7 cellular contexts compared by ENCODE assay signal in the genomic region with DNA sequence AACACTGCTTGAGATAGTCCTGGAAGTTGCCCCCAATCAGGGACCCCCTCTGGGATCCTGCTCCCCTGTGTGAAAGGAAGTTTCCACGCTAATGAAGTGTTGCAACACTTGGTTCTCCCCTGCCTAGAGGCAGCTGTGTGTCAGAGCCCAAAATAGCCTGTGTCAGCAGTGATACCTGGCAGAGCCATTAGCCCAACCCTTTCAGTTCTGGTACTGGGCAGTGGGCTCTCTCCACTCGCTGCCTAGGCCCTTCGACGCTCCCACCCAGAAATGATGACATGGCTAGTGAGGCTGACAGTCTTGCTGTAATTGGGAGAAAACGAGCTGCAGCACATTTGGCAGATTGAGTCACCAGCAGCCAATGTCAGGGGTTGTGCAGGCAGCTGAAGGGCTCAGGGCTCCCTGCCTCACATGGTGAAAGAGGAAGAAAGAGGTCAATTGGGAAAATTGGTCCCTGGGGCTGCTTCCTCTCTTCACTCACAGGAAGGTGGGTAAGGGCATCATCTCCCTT. TPM values are rescaled to one million over a fixed set of nuclear protein-coding genes. Genes with fewer than 3 reads are reported as not detected.
DNase-seq lines count a peak whose midpoint lies in the region; ATAC-seq lines count a peak whose summit lies in the region.

No MANE protein-coding gene starts in this region.

- H3K4me1 ChIP-seq in HAP-1 = peaks cover 4% of the 10 kb centered on the region

- intact Hi-C loops in Right ventricle myocardium superior (cut with DNase I) = no loop called here

- H3K36me3 Mint-ChIP-seq in stimulated activated memory B cell treated with anti-CD40 and anti-IgM and Interleukin-4, amounts not matched to agents 10 μg/mL and 1 μg/mL and 100 μg/mL, for 72 hours = peaks cover 14% of the 10 kb centered on the region
- H3K36me3 Mint-ChIP-seq in activated naive CD4-positive, alpha-beta T cell treated with anti-CD3 and anti-CD28 coated beads, Interleukin-2, amount 50 U/mL, for 72 hours = peaks cover 24 to 30% of the 10 kb centered on the region in 2 donors

- H3K4me1 Mint-ChIP-seq in stimulated activated memory B cell treated with anti-CD40 and anti-IgM and Interleukin-4, amounts not matched to agents 10 μg/mL and 1 μg/mL and 100 μg/mL, for 72 hours = peaks cover 36% of the 10 kb centered on the region

- H3K4me3 ChIP-seq in HAP-1 = no peak overlapping the region

- no peaks in the 10 kb centered on the region for H3K27me3 Mint-ChIP-seq in stimulated activated memory B cell treated with anti-CD40 and anti-IgM and Interleukin-4, amounts not matched to agents 10 μg/mL and 1 μg/mL and 100 μg/mL, for 72 hours

- in situ Hi-C loops in KBM-7 (cut with MboI; ENCODE audit: low pct_unique_long_range_greater_than_20kb, low sequenced_read_pairs) = no loop called here
- in situ Hi-C loops in HAP-1 (cut with MboI; ENCODE audit: low sequenced_read_pairs) = no loop called here

- H3K27me3 ChIP-seq in HAP-1 (ENCODE audit: low read depth) = no peaks in the 10 kb centered on the region

- peak; percentile 74 for DNase-seq in KBM-7
- DNase-seq in UCSD-AML1 (lab: John Stamatoyannopoulos, UW; ENCODE audit: unreplicated experiment) = peak; percentile 59
- DNase-seq in Right ventricle myocardium superior = no peak
- no peak for DNase-seq in HAP-1 (ENCODE audit: low spot score in 2 of 2)
- no peak for DNase-seq in stimulated activated naive CD4-positive, alpha-beta T cell (lab: John Stamatoyannopoulos, UW)
- no peak for DNase-seq in activated naive CD4-positive, alpha-beta T cell treated with anti-CD3 and anti-CD28 coated beads, Interleukin-2, amount 50 U/mL, for 72 hours (ENCODE audit: low spot score in 2 of 2)

- peak overlapping the region; percentile 92 for H3K27ac Mint-ChIP-seq in stimulated activated memory B cell treated with anti-CD40 and anti-IgM and Interleukin-4, amounts not matched to agents 10 μg/mL and 1 μg/mL and 100 μg/mL, for 72 hours
- H3K27ac Mint-ChIP-seq in activated naive CD4-positive, alpha-beta T cell treated with anti-CD3 and anti-CD28 coated beads, Interleukin-2, amount 50 U/mL, for 72 hours = peak overlapping the region in 1 of 2 donors; percentile 98

- H3K9me3 ChIP-seq in HAP-1 = no peaks in the 10 kb centered on the region

- H3K9me3 Mint-ChIP-seq in stimulated activated memory B cell treated with anti-CD40 and anti-IgM and Interleukin-4, amounts not matched to agents 10 μg/mL and 1 μg/mL and 100 μg/mL, for 72 hours = no peaks in the 10 kb centered on the region
- no peaks in the 10 kb centered on the region for H3K9me3 Mint-ChIP-seq in activated naive CD4-positive, alpha-beta T cell treated with anti-CD3 and anti-CD28 coated beads, Interleukin-2, amount 50 U/mL, for 72 hours

- peak overlapping the region; percentile 89 for H3K4me3 Mint-ChIP-seq in stimulated activated memory B cell treated with anti-CD40 and anti-IgM and Interleukin-4, amounts not matched to agents 10 μg/mL and 1 μg/mL and 100 μg/mL, for 72 hours

- peaks cover 21% of the 10 kb centered on the region for H3K36me3 ChIP-seq in HAP-1 (replicated peaks)

- peak; percentile 63 for ATAC-seq in Right ventricle myocardium superior (ENCODE audit: poor library complexity)
- no peak for ATAC-seq in stimulated activated memory B cell treated with anti-CD40 and anti-IgM and Interleukin-4, amounts not matched to agents 10 μg/mL and 1 μg/mL and 100 μg/mL, for 72 hours
- ATAC-seq in activated naive CD4-positive, alpha-beta T cell treated with anti-CD3 and anti-CD28 coated beads, Interleukin-2, amount 50 U/mL, for 72 hours = no peak

RNA-seq across cellular contexts. Expression of a gene that starts 1.4 kb away (rescaled TPM):
- 40.1 TPM for total RNA-seq in Right ventricle myocardium superior
- 100 to 1,000 TPM; 104 to 132 TPM for total RNA-seq in activated naive CD4-positive, alpha-beta T cell treated with anti-CD3 and anti-CD28 coated beads, Interleukin-2, amount 50 U/mL, for 72 hours

RNA-seq across cellular contexts. Expression of a gene that starts 14.9 kb away (rescaled TPM):
- total RNA-seq in Right ventricle myocardium superior = 17.4 TPM
- total RNA-seq in activated naive CD4-positive, alpha-beta T cell treated with anti-CD3 and anti-CD28 coated beads, Interleukin-2, amount 50 U/mL, for 72 hours = 10 to 100 TPM in 1 of 2 donors, 1 to 10 TPM in 1; 8.9 to 11.3 TPM

RNA-seq across cellular contexts. Expression of a gene that starts 19.5 kb away (rescaled TPM):
- 17.1 TPM for total RNA-seq in Right ventricle myocardium superior
- total RNA-seq in activated naive CD4-positive, alpha-beta T cell treated with anti-CD3 and anti-CD28 coated beads, Interleukin-2, amount 50 U/mL, for 72 hours = 10 to 100 TPM; 19.5 to 20.9 TPM

RNA-seq across cellular contexts. Expression of a gene that starts 25.2 kb away (rescaled TPM):
- total RNA-seq in Right ventricle myocardium superior = 15.7 TPM
- 10 to 100 TPM; 23.0 to 61.3 TPM for total RNA-seq in activated naive CD4-positive, alpha-beta T cell treated with anti-CD3 and anti-CD28 coated beads, Interleukin-2, amount 50 U/mL, for 72 hours

RNA-seq across cellular contexts. Expression of a gene that starts 26.0 kb away (rescaled TPM):
- not detected for total RNA-seq in Right ventricle myocardium superior
- total RNA-seq in activated naive CD4-positive, alpha-beta T cell treated with anti-CD3 and anti-CD28 coated beads, Interleukin-2, amount 50 U/mL, for 72 hours = under 1 TPM in 1 of 2 donors, not detected in 1; 0.70 TPM

Comparison
In these comparisons a context has a peak if more than half of its experiments do, and no peak if none do; other contexts are left out.
1. DNase-seq: peak in KBM-7 (single experiment) and UCSD-AML1 (single experiment); none in Right ventricle myocardium superior (single experiment), HAP-1 (0 of 2), stimulated activated naive CD4-positive, alpha-beta T cell (0 of 6) and activated naive CD4-positive, alpha-beta T cell treated with anti-CD3 and anti-CD28 coated beads, Interleukin-2, amount 50 U/mL, for 72 hours (0 of 2).